11 cellular contexts compared by ENCODE assay signal in the genomic region with DNA sequence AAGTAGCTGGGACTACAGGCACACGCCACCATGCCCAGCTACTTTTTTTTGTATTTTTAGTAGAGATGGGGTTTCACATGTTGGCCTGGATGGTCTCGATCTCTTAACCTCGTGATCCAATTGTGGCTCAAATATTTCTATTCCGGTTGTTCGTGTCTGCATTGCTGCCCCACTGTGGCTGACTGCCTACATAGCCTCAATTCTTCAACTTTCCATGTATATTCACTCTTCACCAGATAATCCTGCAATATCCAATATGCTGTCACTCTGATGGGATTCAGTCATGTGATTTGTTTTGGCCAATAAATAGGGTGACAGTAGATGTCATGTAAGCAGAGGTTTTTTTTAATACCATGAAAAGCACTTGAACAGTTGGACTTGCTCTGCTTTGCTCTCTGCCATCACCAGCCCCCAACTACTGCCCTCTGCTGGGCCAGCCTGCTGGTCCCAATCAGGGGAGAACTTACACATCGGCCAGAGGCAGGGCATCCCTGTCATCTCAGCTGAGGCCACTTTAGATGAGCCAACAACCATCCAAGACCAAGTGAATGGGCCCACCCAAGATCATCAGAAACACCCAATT. TPM values are rescaled to one million over a fixed set of nuclear protein-coding genes. Genes with fewer than 3 reads are reported as not detected.
DNase-seq lines count a peak whose midpoint lies in the region; ATAC-seq and TF ChIP-seq lines count a peak whose summit lies in the region.
"Had no signal": no experiment of that assay in that cellular context is flagged by ENCODE, and none has a peak within 500 bp of the region (broad histone marks: within the 10 kb centered on the region; RNA-seq: fewer than 3 reads in every experiment).

No MANE protein-coding gene starts in this region.

- intact Hi-C loops in sigmoid colon (cut with DNase I) (no loop called here), thyroid gland (cut with DNase I) (no loop called here)

- TF ChIP-seq RAD21 in liver (IDR thresholded peaks at IDR 0.05) = peak in 1 of 2 donors; percentile 50

- no peak overlapping the region for H3K9ac ChIP-seq in liver (ENCODE audit: low read depth in 1 of 2, low read length in 2 of 2)

- peaks cover 8% of the 10 kb centered on the region; the same call in 1 of the 2 replicates for H3K36me3 Mint-ChIP-seq in WTC11

- no peaks in the 10 kb centered on the region for H3K27me3 Mint-ChIP-seq in WTC11 (ENCODE audit: low read depth)
- H3K27me3 Mint-ChIP-seq: activated naive CD8-positive, alpha-beta T cell had no signal

- H3K4me1 Mint-ChIP-seq in WTC11 = no peaks in the 10 kb centered on the region

- TF ChIP-seq POLR2A in sigmoid colon (IDR thresholded peaks at IDR 0.05) = no peak
- no peak for TF ChIP-seq POLR2A in thyroid gland (IDR thresholded peaks at IDR 0.05)

- no peak overlapping the region for H3K4me3 Mint-ChIP-seq in WTC11
- H3K4me3 Mint-ChIP-seq: activated naive CD8-positive, alpha-beta T cell; T-helper 2 cell treated with Interferon-gamma antibody and Interleukin-4, amounts not matched to agents 5 μg/mL and 100 μg/mL, for 36 hours had no signal

- TF ChIP-seq CTCF in WTC11 (IDR thresholded peaks at IDR 0.05) (peak; percentile 22; the same call in 1 of the 2 replicates), liver (IDR thresholded peaks at IDR 0.05; ENCODE audit: low read depth, low read length, missing input control) (peak; percentile 7), sigmoid colon (IDR thresholded peaks at IDR 0.05) (no peak), thyroid gland (IDR thresholded peaks at IDR 0.05) (no peak)

- no peak overlapping the region for H3K27ac Mint-ChIP-seq in WTC11
- H3K27ac Mint-ChIP-seq: activated naive CD8-positive, alpha-beta T cell; T-helper 2 cell treated with Interferon-gamma antibody and Interleukin-4, amounts not matched to agents 5 μg/mL and 100 μg/mL, for 36 hours had no signal

- DNase-seq in DMS53 (lab: John Stamatoyannopoulos, UW) (peak; percentile 61), DMS53 treated with DMSO at 0.1 percent for 48 hours (lab: John Stamatoyannopoulos, UW; ENCODE audit: unreplicated experiment) (no peak), HK-2 (ENCODE audit: unreplicated experiment) (peak; percentile 8), WTC11 (ENCODE audit: low spot score) (peak; percentile 57), sigmoid colon (no peak), thyroid gland (no peak), AG08395 (ENCODE audit: low spot score) (no peak)
- DNase-seq: foreskin melanocyte had no signal

- CTCF ChIA-PET in WTC11 (lab: Charles Lee) = no interaction called here

- H3K36me3 ChIP-seq in liver (ENCODE audit: control insufficient read depth in 4 of 4, insufficient read depth in 3 of 4, low read depth in 1 of 4, low read length in 3 of 4) (peaks cover 1 to 22% (median 16%) of the 10 kb centered on the region in 4 donors), sigmoid colon (peaks cover 0 to 17% (median 0%) of the 10 kb centered on the region in 4 donors), thyroid gland (no peaks in the 10 kb centered on the region)

- H3K4me1 ChIP-seq in liver (ENCODE audit: control insufficient read depth in 4 of 4, insufficient read depth in 4 of 4, low read length in 3 of 4) (no peaks in the 10 kb centered on the region), sigmoid colon (no peaks in the 10 kb centered on the region), thyroid gland (no peaks in the 10 kb centered on the region)

- POLR2A ChIA-PET in WTC11 (lab: Charles Lee) = no interaction called here

- WGBS in liver = 82% methylated on average over 6 of the region's 6 CpGs
- 88 to 96% methylated on average over 6 of the region's 6 CpGs for WGBS in sigmoid colon, 2 donors
- 97% methylated on average over 6 of the region's 6 CpGs for WGBS in thyroid gland, 2 donors

- H3K27ac ChIP-seq in liver (ENCODE audit: low read depth in 1 of 2, low read length in 2 of 2) (no peak overlapping the region), sigmoid colon (no peak overlapping the region), thyroid gland (no peak overlapping the region)

- peak; percentile 97 for ATAC-seq in WTC11

- no peak overlapping the region for H3K4me3 ChIP-seq in liver (ENCODE audit: low read depth in 1 of 3, low read length in 3 of 3)
- no peak overlapping the region for H3K4me3 ChIP-seq in sigmoid colon
- no peak overlapping the region for H3K4me3 ChIP-seq in thyroid gland (replicated peaks in 1 of 3)

- no peaks in the 10 kb centered on the region for H3K27me3 ChIP-seq in liver (ENCODE audit: control insufficient read depth in 4 of 4, insufficient read depth in 4 of 4, low read length in 3 of 4)
- H3K27me3 ChIP-seq in sigmoid colon = no peaks in the 10 kb centered on the region
- H3K27me3 ChIP-seq in thyroid gland = no peaks in the 10 kb centered on the region

- TF ChIP-seq EP300 in sigmoid colon (IDR thresholded peaks at IDR 0.05) = no peak

- H3K9me3 ChIP-seq in liver (ENCODE audit: control insufficient read depth in 4 of 4, low read length in 3 of 4) (no peaks in the 10 kb centered on the region), sigmoid colon (no peaks in the 10 kb centered on the region), thyroid gland (no peaks in the 10 kb centered on the region)

- H3K9me3 Mint-ChIP-seq in WTC11 = no peaks in the 10 kb centered on the region

TF ChIP-seq in WTC11, 78 proteins besides CTCF, POLR2A, EP300 and RAD21 (continues in another document):
- TF ChIP-seq ZNF138 (CRISPR knock-in tag; conservative IDR thresholded peaks at IDR 0.05) (no peak), FOXJ3 (CRISPR knock-in tag; IDR thresholded peaks at IDR 0.05; ENCODE audit: borderline replicate concordance) (no peak), PRRX2 (CRISPR knock-in tag; IDR thresholded peaks at IDR 0.05) (no peak), STAT6 (CRISPR knock-in tag; conservative IDR thresholded peaks at IDR 0.05; ENCODE audit: low read depth) (no peak), ZNF121 (CRISPR knock-in tag; IDR thresholded peaks at IDR 0.05) (no peak)

TF ChIP-seq in liver, 16 proteins besides CTCF, POLR2A, EP300 and RAD21:
- TF ChIP-seq JUND (IDR thresholded peaks at IDR 0.05) = no peak
- no peak for TF ChIP-seq HNF4G (IDR thresholded peaks at IDR 0.05)
- TF ChIP-seq EGR1 (IDR thresholded peaks at IDR 0.05; ENCODE audit: low read depth in 2 of 2) = no peak
- no peak for TF ChIP-seq TAF1 (conservative IDR thresholded peaks at IDR 0.05)
- no peak for TF ChIP-seq REST (IDR thresholded peaks at IDR 0.05)
- no peak for TF ChIP-seq HNF4A (conservative IDR thresholded peaks at IDR 0.05)
- TF ChIP-seq, protein P1, sequence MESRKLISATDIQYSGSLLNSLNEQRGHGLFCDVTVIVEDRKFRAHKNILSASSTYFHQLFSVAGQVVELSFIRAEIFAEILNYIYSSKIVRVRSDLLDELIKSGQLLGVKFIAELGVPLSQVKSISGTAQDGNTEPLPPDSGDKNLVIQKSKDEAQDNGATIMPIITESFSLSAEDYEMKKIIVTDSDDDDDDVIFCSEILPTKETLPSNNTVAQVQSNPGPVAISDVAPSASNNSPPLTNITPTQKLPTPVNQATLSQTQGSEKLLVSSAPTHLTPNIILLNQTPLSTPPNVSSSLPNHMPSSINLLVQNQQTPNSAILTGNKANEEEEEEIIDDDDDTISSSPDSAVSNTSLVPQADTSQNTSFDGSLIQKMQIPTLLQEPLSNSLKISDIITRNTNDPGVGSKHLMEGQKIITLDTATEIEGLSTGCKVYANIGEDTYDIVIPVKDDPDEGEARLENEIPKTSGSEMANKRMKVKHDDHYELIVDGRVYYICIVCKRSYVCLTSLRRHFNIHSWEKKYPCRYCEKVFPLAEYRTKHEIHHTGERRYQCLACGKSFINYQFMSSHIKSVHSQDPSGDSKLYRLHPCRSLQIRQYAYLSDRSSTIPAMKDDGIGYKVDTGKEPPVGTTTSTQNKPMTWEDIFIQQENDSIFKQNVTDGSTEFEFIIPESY (IDR thresholded peaks at IDR 0.05) = no peak
- no peak for TF ChIP-seq MAX (IDR thresholded peaks at IDR 0.05)
- no peak for TF ChIP-seq RXRA (IDR thresholded peaks at IDR 0.05)
- TF ChIP-seq GABPA (IDR thresholded peaks at IDR 0.05 in 1 of 2, conservative IDR thresholded peaks at IDR 0.05 in 1 of 2) = no peak
- no peak for TF ChIP-seq NR2F2 (IDR thresholded peaks at IDR 0.05)
- no peak for TF ChIP-seq ATF3 (IDR thresholded peaks at IDR 0.05)

RNA-seq across cellular contexts. Expression of gene NSUN6, which starts 56.7 kb away (rescaled TPM):
- total RNA-seq in WTC11 (2021) = 14.7 to 15.5 TPM (median 15.1 TPM) in 3 replicates
- 10 to 100 TPM; 17.1 to 47.6 TPM for total RNA-seq in liver
- polyA plus RNA-seq in liver = 10 to 100 TPM; 16.3 to 32.9 TPM
- 10 to 100 TPM in 1 of 4 donors, 1 to 10 TPM in 3; 6.8 to 20.2 (median 7.6) TPM for total RNA-seq in sigmoid colon
- 1 to 10 TPM; 4.4 to 7.3 (median 5.4) TPM for polyA plus RNA-seq in sigmoid colon
- total RNA-seq in thyroid gland = 100 to 1,000 TPM in 1 of 4 donors, 10 to 100 TPM in 3; 18.6 to 104 (median 22.5) TPM

Comparison
In these comparisons a context has a peak if more than half of its experiments do, and no peak if none do; other contexts are left out.
1. DNase-seq: peak in DMS53 (single experiment), HK-2 (single experiment) and WTC11 (single experiment); none in DMS53 treated with DMSO at 0.1 percent for 48 hours (single experiment), sigmoid colon (single experiment), thyroid gland (0 of 2) and AG08395 (single experiment).
2. CTCF ChIP-seq: peak in WTC11 (single experiment) and liver (single experiment); none in sigmoid colon (0 of 4) and thyroid gland (0 of 6).